ENCODE assay signal across 9 cellular contexts in genomic region chr22:36816635-36817428, GRCh38. TPM values are rescaled to one million over a fixed set of nuclear protein-coding genes. Genes with fewer than 3 reads are reported as not detected.
DNase-seq lines count a peak whose midpoint lies in the region; ATAC-seq and TF ChIP-seq lines count a peak whose summit lies in the region.
"Had no signal": no experiment of that assay in that cellular context is flagged by ENCODE, and none has a peak within 500 bp of the region (broad histone marks: within the 10 kb centered on the region; RNA-seq: fewer than 3 reads in every experiment).

A gene with protein sequence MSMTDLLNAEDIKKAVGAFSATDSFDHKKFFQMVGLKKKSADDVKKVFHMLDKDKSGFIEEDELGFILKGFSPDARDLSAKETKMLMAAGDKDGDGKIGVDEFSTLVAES (minus strand): TSS chr22:36817035. CDS start chr22:36817005, 30 bp downstream.

- H3K36me3 ChIP-seq in mammary epithelial cell (ENCODE audit: insufficient read depth, low read length) (no peaks in the 10 kb centered on the region), lung (ENCODE audit: control insufficient read depth in 2 of 2, insufficient read depth in 2 of 2, low read length in 2 of 2) (no peaks in the 10 kb centered on the region), Karpas-422 (ENCODE audit: insufficient read depth, low read length) (no peaks in the 10 kb centered on the region)

- in situ Hi-C loops in mammary epithelial cell (cut with MboI; ENCODE audit: low sequenced_read_pairs in 2 of 2) = no loop called here

- H3K4me3 ChIP-seq in mammary epithelial cell (replicated peaks in 1 of 3; ENCODE audit: insufficient read depth in 1 of 3, low read depth in 2 of 3, low read length in 3 of 3) (no peak within 1 kb of the TSS), lung (no peak within 1 kb of the TSS), Karpas-422 (ENCODE audit: low read length) (no peak within 1 kb of the TSS)

- no peak within 1 kb of the TSS for H3K27ac ChIP-seq in mammary epithelial cell (ENCODE audit: insufficient read depth, low read depth, low read length)
- H3K27ac ChIP-seq in lung (ENCODE audit: low read depth in 1 of 2, low read length in 1 of 2) = no peak within 1 kb of the TSS
- no peak within 1 kb of the TSS for H3K27ac ChIP-seq in Karpas-422 (ENCODE audit: low read length)

- no peaks in the 10 kb centered on the region for H3K9me3 Mint-ChIP-seq in stimulated activated naive CD8-positive, alpha-beta T cell treated with anti-CD3 and anti-CD28 coated beads, Interleukin-15, amount 100 ng/mL, for 72 hours

- H3K27me3 ChIP-seq in mammary epithelial cell (ENCODE audit: insufficient read depth, low read length) (peaks cover 31% of the 10 kb centered on the region), lung (ENCODE audit: control insufficient read depth, insufficient read depth) (peaks cover 7% of the 10 kb centered on the region), Karpas-422 (ENCODE audit: low read length) (no peaks in the 10 kb centered on the region)

- H3K4me3 Mint-ChIP-seq in stimulated activated naive CD8-positive, alpha-beta T cell treated with anti-CD3 and anti-CD28 coated beads, Interleukin-15, amount 100 ng/mL, for 72 hours = peak within 1 kb of the TSS; percentile 27 to 59

- H3K79me2 ChIP-seq in mammary epithelial cell (ENCODE audit: insufficient read depth, low read length) (no peaks in the 10 kb centered on the region), Karpas-422 (ENCODE audit: low read length) (no peaks in the 10 kb centered on the region)

- H3K4me1 ChIP-seq in mammary epithelial cell (ENCODE audit: insufficient read depth, low read length) (peaks cover 3% of the 10 kb centered on the region), lung (ENCODE audit: control insufficient read depth in 2 of 2, insufficient read depth in 2 of 2, low read length in 2 of 2) (no peaks in the 10 kb centered on the region), Karpas-422 (ENCODE audit: low read length) (no peaks in the 10 kb centered on the region)

- peak; percentile 53 for ATAC-seq in stimulated activated naive CD8-positive, alpha-beta T cell treated with anti-CD3 and anti-CD28 coated beads, Interleukin-15, amount 100 ng/mL, for 72 hours
- no peak for ATAC-seq in stimulated activated naive CD8-positive, alpha-beta T cell treated with anti-CD3 and anti-CD28 coated beads, Interleukin-15, Interleukin-2, amounts not matched to agents 100 U/mL and 50 U/mL, for 24 hours
- ATAC-seq in lung (ENCODE audit: insufficient read depth, low FRiP score) (peak; percentile 55), HG02840 (IDR thresholded peaks at IDR 0.05; ENCODE audit: low FRiP score, unreplicated experiment) (no peak), GM18517 (IDR thresholded peaks at IDR 0.05; ENCODE audit: unreplicated experiment) (no peak)

- 4% methylated on average over 34 of the region's 74 CpGs for whole genome bisulfite sequencing in mammary epithelial cell (ENCODE audit: low coverage, missing lambda C conversion rate)
- WGBS in lung, 2 donors = 2 to 3% methylated on average over 63 to 74 of the region's 74 CpGs

- intact Hi-C loops in mammary epithelial cell (cut with micrococcal nuclease) = no loop called here

- BruUV-seq in mammary epithelial cell (replicated peaks; lab: Mats Ljungman, UMichigan) = no TSS peak

- DNase-seq in stimulated activated naive CD8-positive, alpha-beta T cell treated with anti-CD3 and anti-CD28 coated beads, Interleukin-15, amount 100 ng/mL, for 72 hours = no peak
- no peak for DNase-seq in stimulated activated naive CD8-positive, alpha-beta T cell treated with anti-CD3 and anti-CD28 coated beads, Interleukin-15, Interleukin-2, amounts not matched to agents 100 U/mL and 50 U/mL, for 24 hours
- DNase-seq in mammary epithelial cell = peak; percentile 19
- DNase-seq in lung (ENCODE audit: low spot score) = no peak
- no peak for DNase-seq in OCI-M2 (lab: John Stamatoyannopoulos, UW; ENCODE audit: unreplicated experiment)
- DNase-seq in Karpas-422 = no peak

- dilution Hi-C loops in mammary epithelial cell (cut with HindIII; ENCODE audit: low sequenced_read_pairs) = no loop called here

- H3K4me2 ChIP-seq in mammary epithelial cell (ENCODE audit: insufficient read depth, low read depth, low read length) (peak within 1 kb of the TSS; percentile 7), Karpas-422 (ENCODE audit: low read depth, low read length, poor library complexity, severe bottlenecking) (no peak within 1 kb of the TSS)

- peaks cover 85% of the 10 kb centered on the region for H3K27me3 Mint-ChIP-seq in stimulated activated naive CD8-positive, alpha-beta T cell treated with anti-CD3 and anti-CD28 coated beads, Interleukin-15, amount 100 ng/mL, for 72 hours

- H3K9ac ChIP-seq in mammary epithelial cell (ENCODE audit: insufficient read depth, low read length) = no peak within 1 kb of the TSS
- no peak within 1 kb of the TSS for H3K9ac ChIP-seq in Karpas-422 (ENCODE audit: low read length)

- H3K27ac Mint-ChIP-seq in stimulated activated naive CD8-positive, alpha-beta T cell treated with anti-CD3 and anti-CD28 coated beads, Interleukin-15, amount 100 ng/mL, for 72 hours = no peak within 1 kb of the TSS

- no peaks in the 10 kb centered on the region for H4K20me1 ChIP-seq in mammary epithelial cell (ENCODE audit: insufficient read depth, low read length)
- no peaks in the 10 kb centered on the region for H4K20me1 ChIP-seq in Karpas-422 (ENCODE audit: insufficient read depth, low read depth, low read length)

- H2AFZ ChIP-seq in mammary epithelial cell (ENCODE audit: low read depth, low read length) (no peak within 1 kb of the TSS), Karpas-422 (ENCODE audit: low read length) (no peak within 1 kb of the TSS)

- CTCF ChIA-PET in mammary epithelial cell (lab: Charles Lee; ENCODE audit: low non-redundant PET) = no interaction called here

- no peaks in the 10 kb centered on the region for H3K9me3 ChIP-seq in mammary epithelial cell (replicated peaks; ENCODE audit: insufficient read depth, low read length)
- H3K9me3 ChIP-seq in lung (ENCODE audit: control insufficient read depth in 2 of 2, insufficient read depth in 1 of 2, low read length in 1 of 2) = peaks cover 0 to 2% of the 10 kb centered on the region in 2 donors
- H3K9me3 ChIP-seq in Karpas-422 (ENCODE audit: low read length) = no peaks in the 10 kb centered on the region

- H3K4me1 Mint-ChIP-seq in stimulated activated naive CD8-positive, alpha-beta T cell treated with anti-CD3 and anti-CD28 coated beads, Interleukin-15, amount 100 ng/mL, for 72 hours = peaks cover 14% of the 10 kb centered on the region

- H3K9me2 ChIP-seq in Karpas-422 (replicated peaks; ENCODE audit: insufficient read depth, low read length) = no peaks in the 10 kb centered on the region

- TF ChIP-seq CTCF in mammary epithelial cell (conservative IDR thresholded peaks at IDR 0.05 in 1 of 2, IDR thresholded peaks at IDR 0.05 in 1 of 2; ENCODE audit: extremely low read depth in 1 of 2, insufficient read depth in 1 of 2, low read depth in 1 of 2, low read length in 2 of 2) = no peak
- no peak for TF ChIP-seq CTCF in lung (IDR thresholded peaks at IDR 0.05; ENCODE audit: control extremely low read depth, extremely low read depth)

RNA-seq across cellular contexts. Expression of the gene that starts here (rescaled TPM):
- total RNA-seq in mammary epithelial cell (not detected), lung (1 to 10 TPM in 1 of 2 donors, not detected in 1; 2.4 TPM)
- polyA plus RNA-seq in mammary epithelial cell (not detected), lung (1 to 10 TPM in 1 of 2 donors, under 1 TPM in 1; 0.73 to 3.0 TPM)
- not detected for polyA minus RNA-seq in mammary epithelial cell
- total RNA-seq in Karpas-422 (2014; rRNA removed; shearing (Covaris generic); ENCODE audit: low replicate concordance) = not detected in 2 replicates
- total RNA-seq: T-helper 2 cell treated with Interferon-gamma antibody and Interleukin-4, amounts not matched to agents 100 ng/mL and 5 ng/mL, for 36 hours had no signal

Comparison
In these comparisons a context has a peak if more than half of its experiments do, and no peak if none do; other contexts are left out.
1. ATAC-seq: peak in stimulated activated naive CD8-positive, alpha-beta T cell treated with anti-CD3 and anti-CD28 coated beads, Interleukin-15, amount 100 ng/mL, for 72 hours (single experiment) and lung (single experiment); none in stimulated activated naive CD8-positive, alpha-beta T cell treated with anti-CD3 and anti-CD28 coated beads, Interleukin-15, Interleukin-2, amounts not matched to agents 100 U/mL and 50 U/mL, for 24 hours (single experiment), HG02840 (single experiment) and GM18517 (single experiment).
2. Peak in DNase-seq and H3K4me2 ChIP-seq in mammary epithelial cell; RNA of the gene not detected or under 1 TPM.